In genomic region chr13:113040597-113041292, GRCh38 we compare ENCODE assay signal across 15 cellular contexts.
"Had no signal": no experiment of that assay in that cellular context is flagged by ENCODE, and none has a peak within 500 bp of the region (broad histone marks: within the 10 kb centered on the region; RNA-seq: fewer than 3 reads in every experiment).

No MANE protein-coding gene starts in this region.

- H3K27ac ChIP-seq: breast epithelium, psoas muscle, transverse colon had no signal

- FAIRE-seq: colon, frontal cortex had no signal

- H3K4me3 ChIP-seq: breast epithelium, psoas muscle, transverse colon had no signal

- H3K27me3 ChIP-seq: breast epithelium, transverse colon had no signal

- DNase-seq: activated CD4-positive, alpha-beta T cell treated with anti-CD3 and anti-CD28 coated beads for 1 hour; activated CD4-positive, alpha-beta T cell treated with anti-CD3 and anti-CD28 coated beads, Interleukin-2, amount 50 U/mL, for 48 hours; activated CD8-positive, alpha-beta memory T cell treated with anti-CD3 and anti-CD28 coated beads, Interleukin-2, amount 10 ng/mL, durations not matched to agents 7 days and 5 days; activated effector memory CD4-positive, alpha-beta T cell treated with Interleukin-2 at 50 U/mL for 16 hours; activated T-cell treated with anti-CD3 and anti-CD28 coated beads, Interleukin-2, amount 50 U/mL, for 24 hours; amniotic stem cell; natural killer cell; psoas muscle; stimulated activated CD4-positive, alpha-beta T cell treated with anti-CD3 and anti-CD28 coated beads, Interleukin-15, amount 100 ng/mL, for 24 hours; stimulated activated CD4-positive, alpha-beta T cell treated with anti-CD3 and anti-CD28 coated beads, Interleukin-4, amount 100 ng/mL, for 24 hours; stimulated activated naive CD8-positive, alpha-beta T cell treated with anti-CD3 and anti-CD28 coated beads, Interleukin-15, amount 100 ng/mL, for 72 hours; transverse colon had no signal
